ENCODE assay signal across 8 cellular contexts in genomic region chr12:49068879-49069506, GRCh38. TPM values are rescaled to one million over a fixed set of nuclear protein-coding genes. Genes with fewer than 3 reads are reported as not detected.
DNase-seq lines count a peak whose midpoint lies in the region; ATAC-seq and TF ChIP-seq lines count a peak whose summit lies in the region.

No MANE protein-coding gene starts in this region.

- H3K4ac ChIP-seq in mesendoderm (ENCODE audit: low read depth, low read length) = no peak overlapping the region

- H3K4me3 ChIP-seq in HAP-1 (peak overlapping the region; percentile 79), astrocyte of the cerebellum (ENCODE audit: low read depth, low read length) (peak overlapping the region; percentile 71), mesendoderm (ENCODE audit: low read length) (peak overlapping the region; percentile 72)

- H4K5ac ChIP-seq in mesendoderm (ENCODE audit: low read length) = no peak overlapping the region

- in situ Hi-C loops in HAP-1 (cut with MboI; ENCODE audit: low sequenced_read_pairs) = no loop called here
- in situ Hi-C loops in astrocyte of the cerebellum (cut with HindIII; ENCODE audit: low sequenced_read_pairs) = loop anchor here (10.0 kb wide), 2 partner anchors 136 to 166 kb away; no protein-coding TSS in a partner anchor

- no peak for TF ChIP-seq CTCF in 22Rv1 (IDR thresholded peaks at IDR 0.05)
- TF ChIP-seq CTCF in astrocyte of the cerebellum (IDR thresholded peaks at IDR 0.05; ENCODE audit: low read depth, low read length, missing control alignments) = no peak

- H3K79me2 ChIP-seq in mesendoderm (ENCODE audit: control insufficient read depth, insufficient read depth, low read length) = no peaks in the 10 kb centered on the region

- no peak overlapping the region for H4K8ac ChIP-seq in mesendoderm (ENCODE audit: low read depth, low read length)

- H2BK5ac ChIP-seq in mesendoderm (ENCODE audit: low read length) = no peak overlapping the region

- POLR2A ChIA-PET in HEK293T (lab: Yijun Ruan, JAX) = interaction anchor here (0.8 to 4.0 kb wide), 11 partner anchors 9 to 164 kb away, joined by 3 to 44 read pairs (median 5); partner anchors contain the start of genes KMT2D, LMBR1L and TUBA1B

- CTCF ChIA-PET in HEK293T (lab: Yijun Ruan, JAX) = interaction anchor here (0.8 to 8.0 kb wide), 4 partner anchors 12 to 42 kb away, joined by 3 to 57 read pairs (median 6); partner anchors contain the start of gene LMBR1L

- no peak overlapping the region for H2BK120ac ChIP-seq in mesendoderm (ENCODE audit: low read depth, low read length)

- H3K18ac ChIP-seq in mesendoderm (ENCODE audit: low read length) = no peak overlapping the region

- no peak overlapping the region for H2AK5ac ChIP-seq in mesendoderm (ENCODE audit: low read length)

- H3K4me2 ChIP-seq in mesendoderm (ENCODE audit: low read length) = peak overlapping the region; percentile 96

- no peak for ATAC-seq in HG03039 (IDR thresholded peaks at IDR 0.05; ENCODE audit: unreplicated experiment)

- H3K56ac ChIP-seq in mesendoderm (ENCODE audit: low read length) = peak overlapping the region; percentile 91

- peak in 1 of 2 experiments; percentile 48 for DNase-seq in HAP-1 (ENCODE audit: low spot score in 2 of 2)
- DNase-seq in astrocyte of the cerebellum (ENCODE audit: low read depth) = no peak
- DNase-seq in mesendoderm = no peak
- DNase-seq in HEK293T (ENCODE audit: extremely low spot score) = no peak
- DNase-seq in NCI-H2107 treated with DMSO at 0.1 percent for 48 hours (lab: John Stamatoyannopoulos, UW; ENCODE audit: unreplicated experiment) = no peak
- no peak for DNase-seq in NCI-H2107 (lab: John Stamatoyannopoulos, UW)

- no peaks in the 10 kb centered on the region for H3K9me3 ChIP-seq in HAP-1

- H3K27ac ChIP-seq in 22Rv1 (peak overlapping the region; percentile 61), mesendoderm (ENCODE audit: low read depth, low read length) (no peak overlapping the region)

- H3K36me3 ChIP-seq in HAP-1 (replicated peaks) (no peaks in the 10 kb centered on the region), mesendoderm (ENCODE audit: control insufficient read depth, insufficient read depth, low read length) (no peaks in the 10 kb centered on the region)

- no peak overlapping the region for H2BK15ac ChIP-seq in mesendoderm (replicated peaks; ENCODE audit: low read depth)

- no peak overlapping the region for H3K23ac ChIP-seq in mesendoderm (ENCODE audit: low read length)

- H3K9ac ChIP-seq in mesendoderm (ENCODE audit: low read length) = peak overlapping the region; percentile 62

- H3K79me1 ChIP-seq in mesendoderm (ENCODE audit: low read length) = no peaks in the 10 kb centered on the region

- H3K27me3 ChIP-seq in HAP-1 (ENCODE audit: low read depth) (no peaks in the 10 kb centered on the region), mesendoderm (ENCODE audit: insufficient read depth, low read length, poor library complexity) (no peaks in the 10 kb centered on the region)

- no CpG with 5 or more reads among the region's 21 CpGs for WGBS in mesendoderm (ENCODE audit: extremely low coverage, insufficient coverage, low lambda C conversion rate)

- H3K4me1 ChIP-seq in HAP-1 (peaks cover 8% of the 10 kb centered on the region), mesendoderm (ENCODE audit: control insufficient read depth, low read depth, low read length) (peaks cover 4% of the 10 kb centered on the region)

TF ChIP-seq in HEK293T, 16 proteins besides CTCF, POLR2A, EP300 and RAD21:
- no peak for TF ChIP-seq FOXA1 (IDR thresholded peaks at IDR 0.05)
- no peak for TF ChIP-seq TARDBP (IDR thresholded peaks at IDR 0.05)
- no peak for TF ChIP-seq SP1 (IDR thresholded peaks at IDR 0.05)
- no peak for TF ChIP-seq ZNF384 (IDR thresholded peaks at IDR 0.05)

RNA-seq across cellular contexts. Expression of gene RHEBL1, which starts 0.8 kb away (rescaled TPM):
- 3.2 TPM for polyA plus RNA-seq in mesendoderm (2013, experiment 1 of 2)
- polyA plus RNA-seq in mesendoderm (2013, experiment 2 of 2) = 3.1 TPM

RNA-seq across cellular contexts. Expression of gene KMT2D, which starts 8.4 kb away (rescaled TPM):
- polyA plus RNA-seq in mesendoderm (2013, experiment 1 of 2) = 20.5 TPM
- 19.3 TPM for polyA plus RNA-seq in mesendoderm (2013, experiment 2 of 2)

RNA-seq across cellular contexts. Expression of gene DHH, which starts 25.6 kb away (rescaled TPM):
- polyA plus RNA-seq in mesendoderm (2013, experiment 1 of 2) = 0.01 TPM
- 0.03 TPM for polyA plus RNA-seq in mesendoderm (2013, experiment 2 of 2)

RNA-seq across cellular contexts. Expression of gene LMBR1L, which starts 41.7 kb away (rescaled TPM):
- polyA plus RNA-seq in mesendoderm (2013, experiment 1 of 2) = 11.1 TPM
- 12.6 TPM for polyA plus RNA-seq in mesendoderm (2013, experiment 2 of 2)

RNA-seq across cellular contexts. Expression of gene PRKAG1, which starts 50.4 kb away (rescaled TPM):
- polyA plus RNA-seq in mesendoderm (2013, experiment 1 of 2) = 25.8 TPM
- 25.6 TPM for polyA plus RNA-seq in mesendoderm (2013, experiment 2 of 2)
